ENCODE assay signal across 12 cellular contexts in genomic region chr1:28129150-28129549, GRCh38. TPM values are rescaled to one million over a fixed set of nuclear protein-coding genes. Genes with fewer than 3 reads are reported as not detected.
DNase-seq lines count a peak whose midpoint lies in the region; ATAC-seq, FAIRE-seq and TF ChIP-seq lines count a peak whose summit lies in the region.
"Had no signal": no experiment of that assay in that cellular context is flagged by ENCODE, and none has a peak within 500 bp of the region (broad histone marks: within the 10 kb centered on the region; RNA-seq: fewer than 3 reads in every experiment).

No MANE protein-coding gene starts in this region.

- peaks cover 7% of the 10 kb centered on the region for H3K4me1 Mint-ChIP-seq in activated CD4-positive, alpha-beta T cell treated with anti-CD3 and anti-CD28 coated beads, Interleukin-2, amount 10 ng/mL, durations not matched to agents 24 days and 14 days

- peaks cover 62% of the 10 kb centered on the region for H3K27me3 Mint-ChIP-seq in activated CD4-positive, alpha-beta T cell treated with anti-CD3 and anti-CD28 coated beads, Interleukin-2, amount 10 ng/mL, durations not matched to agents 24 days and 14 days

- H3K36me3 ChIP-seq in heart left ventricle, result no peaks in the 10 kb centered on the region
- H3K36me3 ChIP-seq: transverse colon had no signal

- DNase-seq in heart left ventricle (no peak), Right ventricle myocardium inferior (ENCODE audit: missing footprints) (no peak), astrocyte of the cerebellum (ENCODE audit: low read depth) (peak; percentile 29), foreskin fibroblast (peak; percentile 53 to 77), urothelium cell line (ENCODE audit: low spot score) (peak; percentile 45), SIG-M5 (lab: John Stamatoyannopoulos, UW) (no peak), KG1 (lab: John Stamatoyannopoulos, UW) (no peak)
- no peak for DNase-seq in activated CD4-positive, alpha-beta T cell treated with anti-CD3 and anti-CD28 coated beads, Interleukin-2, amount 10 ng/mL, durations not matched to agents 24 days and 14 days
- DNase-seq: naive thymus-derived CD8-positive, alpha-beta T cell; NCI-H1436 treated with DMSO at 0.1 percent for 48 hours; T-helper 17 cell; transverse colon had no signal

- TF ChIP-seq POLR2A in heart left ventricle (IDR thresholded peaks at IDR 0.05), result no peak

- no peaks in the 10 kb centered on the region for H3K36me3 Mint-ChIP-seq in activated CD4-positive, alpha-beta T cell treated with anti-CD3 and anti-CD28 coated beads, Interleukin-2, amount 10 ng/mL, durations not matched to agents 24 days and 14 days (ENCODE audit: low read depth)

- peak; percentile 40 for FAIRE-seq in urothelium cell line (lab: Jason Lieb, UNC)

- no peak for TF ChIP-seq CTCF in heart left ventricle (IDR thresholded peaks at IDR 0.05)
- TF ChIP-seq CTCF in astrocyte of the cerebellum (IDR thresholded peaks at IDR 0.05; ENCODE audit: low read depth, low read length, missing control alignments), result no peak
- no peak for TF ChIP-seq CTCF in foreskin fibroblast (IDR thresholded peaks at IDR 0.05; ENCODE audit: low read depth, low read length)

- intact Hi-C loops in heart left ventricle (cut with DNase I) (no loop called here), Right ventricle myocardium inferior (cut with DNase I) (no loop called here)
- intact Hi-C loops in activated CD4-positive, alpha-beta T cell treated with anti-CD3 and anti-CD28 coated beads, Interleukin-2, amount 10 ng/mL, durations not matched to agents 24 days and 14 days (cut with micrococcal nuclease), result no loop called here

- H3K9me3 ChIP-seq in heart left ventricle, result no peaks in the 10 kb centered on the region
- H3K9me3 ChIP-seq: transverse colon had no signal

- H3K27ac Mint-ChIP-seq in activated CD4-positive, alpha-beta T cell treated with anti-CD3 and anti-CD28 coated beads, Interleukin-2, amount 10 ng/mL, durations not matched to agents 24 days and 14 days, result no peak overlapping the region
- H3K27ac Mint-ChIP-seq: naive thymus-derived CD8-positive, alpha-beta T cell; T-helper 17 cell had no signal

- H3K27ac ChIP-seq in heart left ventricle, result peak overlapping the region in 1 of 12 donors; percentile 93
- H3K27ac ChIP-seq: transverse colon had no signal

- H3K27me3 ChIP-seq in heart left ventricle, result no peaks in the 10 kb centered on the region
- H3K27me3 ChIP-seq: transverse colon had no signal

- peak in 3 of 4 donors; percentile 29 to 38 (median 32) for ATAC-seq in heart left ventricle
- no peak for ATAC-seq in Right ventricle myocardium inferior
- ATAC-seq: naive thymus-derived CD8-positive, alpha-beta T cell; T-helper 17 cell had no signal

- in situ Hi-C loops in astrocyte of the cerebellum (cut with HindIII; ENCODE audit: low sequenced_read_pairs), result no loop called here

- H3K4me1 ChIP-seq in heart left ventricle, result peaks cover 0 to 45% (median 0%) of the 10 kb centered on the region in 12 donors
- H3K4me1 ChIP-seq: transverse colon had no signal

- H3K4me3 ChIP-seq in heart left ventricle (no peak overlapping the region), astrocyte of the cerebellum (ENCODE audit: low read depth, low read length) (no peak overlapping the region), foreskin fibroblast (ENCODE audit: low read depth in 1 of 2, low read length in 2 of 2) (no peak overlapping the region)
- H3K4me3 ChIP-seq: transverse colon had no signal

- WGBS in heart left ventricle, 4 donors, result 31 to 51% (median 42%) methylated on average over 1 of the region's 1 CpG

- no peak overlapping the region for H3K4me3 Mint-ChIP-seq in activated CD4-positive, alpha-beta T cell treated with anti-CD3 and anti-CD28 coated beads, Interleukin-2, amount 10 ng/mL, durations not matched to agents 24 days and 14 days
- H3K4me3 Mint-ChIP-seq: naive thymus-derived CD8-positive, alpha-beta T cell; T-helper 17 cell had no signal

- H3K9me3 Mint-ChIP-seq in activated CD4-positive, alpha-beta T cell treated with anti-CD3 and anti-CD28 coated beads, Interleukin-2, amount 10 ng/mL, durations not matched to agents 24 days and 14 days, result peaks cover 4% of the 10 kb centered on the region

RNA-seq across cellular contexts. Expression of gene EYA3, which starts 40.7 kb away (rescaled TPM):
- total RNA-seq in heart left ventricle, result 10 to 100 TPM; 13.3 to 23.3 (median 18.8) TPM
- polyA plus RNA-seq in heart left ventricle, result 1 to 10 TPM; 5.8 to 8.2 TPM
- total RNA-seq in Right ventricle myocardium inferior, result 18.3 TPM
- total RNA-seq in activated CD4-positive, alpha-beta T cell treated with anti-CD3 and anti-CD28 coated beads, Interleukin-2, amount 10 ng/mL, durations not matched to agents 24 days and 14 days, result 32.9 and 34.7 TPM in 2 replicates

RNA-seq across cellular contexts. Expression of gene PTAFR, which starts 47.3 kb away (rescaled TPM):
- 10 to 100 TPM in 2 of 9 donors, 1 to 10 TPM in 7; 1.5 to 23.5 (median 2.2) TPM for total RNA-seq in heart left ventricle
- polyA plus RNA-seq in heart left ventricle, result 1 to 10 TPM in 1 of 2 donors, under 1 TPM in 1; 0.42 to 2.1 TPM
- 2.7 TPM for total RNA-seq in Right ventricle myocardium inferior
- total RNA-seq in activated CD4-positive, alpha-beta T cell treated with anti-CD3 and anti-CD28 coated beads, Interleukin-2, amount 10 ng/mL, durations not matched to agents 24 days and 14 days, result 0.40 and 0.57 TPM in 2 replicates

Comparison
In these comparisons a context has a peak if more than half of its experiments do, and no peak if none do; other contexts are left out.
1. DNase-seq: peak in astrocyte of the cerebellum (single experiment), foreskin fibroblast (2 of 2) and urothelium cell line (single experiment); none in heart left ventricle (0 of 5), Right ventricle myocardium inferior (single experiment), SIG-M5 (single experiment), KG1 (single experiment) and activated CD4-positive, alpha-beta T cell treated with anti-CD3 and anti-CD28 coated beads, Interleukin-2, amount 10 ng/mL, durations not matched to agents 24 days and 14 days (single experiment).